Comparison of ENCODE assay signal across 7 cellular contexts in the genomic region with DNA sequence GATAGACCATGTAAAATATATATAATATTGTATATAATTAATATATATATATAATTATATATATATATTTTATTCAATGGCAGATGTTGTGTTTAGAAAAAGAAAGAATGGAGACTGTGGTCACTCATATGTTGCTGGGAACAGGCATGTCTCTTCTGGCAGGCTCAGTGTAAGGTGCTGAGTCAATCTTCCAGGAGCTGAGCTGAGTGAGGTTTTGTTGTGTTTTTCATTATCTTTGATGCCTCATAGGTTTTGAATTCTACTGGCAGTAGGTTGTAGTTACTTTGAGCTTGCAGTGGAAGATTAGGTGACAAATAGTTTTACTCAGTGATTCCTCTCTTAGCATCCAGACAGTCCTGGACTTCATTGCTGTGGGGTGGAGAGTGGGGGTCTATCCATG.
"Had no signal": no experiment of that assay in that cellular context is flagged by ENCODE, and none has a peak within 500 bp of the region (broad histone marks: within the 10 kb centered on the region; RNA-seq: fewer than 3 reads in every experiment).

No MANE protein-coding gene starts in this region.

- H3K36me3 ChIP-seq: HAP-1 had no signal

- H2AFZ ChIP-seq: GM23248 had no signal

- DNase-seq: GM23248, GOT3, H7, HFFc6 had no signal

- H3K4me3 ChIP-seq: GM23248, HAP-1 had no signal

- FAIRE-seq: HepG2 had no signal

- H3K4me1 ChIP-seq: HAP-1 had no signal

- H3K9me3 ChIP-seq: HAP-1 had no signal

- H3K27ac ChIP-seq: GM23248, HL-60 had no signal

- H3K9ac ChIP-seq: GM23248 had no signal
